15 cellular contexts compared by ENCODE assay signal in genomic region chr17:40510328-40510648, GRCh38. TPM values are rescaled to one million over a fixed set of nuclear protein-coding genes. Genes with fewer than 3 reads are reported as not detected.
DNase-seq lines count a peak whose midpoint lies in the region; ATAC-seq and TF ChIP-seq lines count a peak whose summit lies in the region.
"Had no signal": no experiment of that assay in that cellular context is flagged by ENCODE, and none has a peak within 500 bp of the region (broad histone marks: within the 10 kb centered on the region; RNA-seq: fewer than 3 reads in every experiment).

No MANE protein-coding gene starts in this region.

- DNase-seq in Caki2 (ENCODE audit: low read depth) (peak; percentile 87), NCI-H146 treated with DMSO at 0.1 percent for 48 hours (lab: John Stamatoyannopoulos, UW; ENCODE audit: unreplicated experiment) (peak; percentile 48), cardiac fibroblast (ENCODE audit: low read depth in 2 of 2) (peak; percentile 27 to 93), neuronal stem cell (ENCODE audit: low spot score) (no peak), MV-4-11 (lab: John Stamatoyannopoulos, UW) (no peak), A673 (ENCODE audit: low spot score) (no peak)
- DNase-seq: activated T-cell treated with anti-CD3 and anti-CD28 coated beads for 4 hours; CD4-positive, CD25-positive, alpha-beta regulatory T cell; NCI-H526; stimulated activated CD4-positive, alpha-beta T cell treated with anti-CD3 and anti-CD28 coated beads, Interleukin-2, amount 100 ng/mL, for 24 hours had no signal

- H3K27ac ChIP-seq in neuronal stem cell (replicated peaks; ENCODE audit: low read length) = no peak overlapping the region
- H3K27ac ChIP-seq in A673 (ENCODE audit: low read depth, low read length, poor library complexity, severe bottlenecking) = no peak overlapping the region

- no peak overlapping the region for H2AFZ ChIP-seq in neuronal stem cell (ENCODE audit: low read length)

- peak overlapping the region; percentile 64 for H2BK12ac ChIP-seq in neuronal stem cell (ENCODE audit: low read length)

- in situ Hi-C loops in Caki2 (cut with HindIII; ENCODE audit: low pct_unique_long_range_greater_than_20kb, low sequenced_read_pairs) = no loop called here

- TF ChIP-seq CTCF in cardiac fibroblast (IDR thresholded peaks at IDR 0.05; ENCODE audit: low read depth, low read length) (no peak), A673 (conservative IDR thresholded peaks at IDR 0.05; ENCODE audit: low read depth, low read length) (no peak)

- H2BK15ac ChIP-seq in neuronal stem cell (ENCODE audit: low read length) = no peak overlapping the region

- H4K91ac ChIP-seq in neuronal stem cell (ENCODE audit: low read depth, low read length, poor library complexity) = no peak overlapping the region

- H3K4me3 ChIP-seq in cardiac fibroblast (replicated peaks in 1 of 2; ENCODE audit: low read depth in 2 of 2, low read length in 2 of 2) (no peak overlapping the region), neuronal stem cell (ENCODE audit: low read length in 2 of 2) (no peak overlapping the region), A673 (ENCODE audit: low read depth, low read length, poor library complexity, severe bottlenecking) (no peak overlapping the region)

- H2BK5ac ChIP-seq in neuronal stem cell (ENCODE audit: low read length) = no peak overlapping the region

- H3K79me1 ChIP-seq in neuronal stem cell (ENCODE audit: low read depth, low read length) = no peaks in the 10 kb centered on the region

- no peak overlapping the region for H3K4me2 ChIP-seq in neuronal stem cell (ENCODE audit: insufficient read depth, low read length, poor library complexity, severe bottlenecking)

- no CpG with 5 or more reads among the region's 8 CpGs for WGBS in neuronal stem cell (ENCODE audit: extremely low coverage in 2 of 2, insufficient read length in 2 of 2, insufficient replicate concordance in 1 of 2), 2 donors

- no TSS peak for BruUV-seq in A673 (replicated peaks; lab: Mats Ljungman, UMichigan)

- H4K8ac ChIP-seq in neuronal stem cell (ENCODE audit: low read depth, low read length) = no peak overlapping the region

- H2AK5ac ChIP-seq in neuronal stem cell (ENCODE audit: low read depth, low read length) = peak overlapping the region; percentile 77

- H3K14ac ChIP-seq in neuronal stem cell (ENCODE audit: low read length) = peak overlapping the region; percentile 44

- peak overlapping the region; percentile 61 for H3K23ac ChIP-seq in neuronal stem cell (ENCODE audit: low read depth, low read length, poor library complexity)

- H3K9ac ChIP-seq in neuronal stem cell (ENCODE audit: low read depth, low read length, poor library complexity) = peak overlapping the region; percentile 44

- H3K18ac ChIP-seq in neuronal stem cell (ENCODE audit: low read length) = peak overlapping the region; percentile 91

- intact Hi-C loops in A673 (cut with micrococcal nuclease; ENCODE audit: unreplicated experiment) = no loop called here

- ATAC-seq in GM18520 (IDR thresholded peaks at IDR 0.05; ENCODE audit: unreplicated experiment) (no peak), HG03039 (IDR thresholded peaks at IDR 0.05; ENCODE audit: unreplicated experiment) (no peak)

- H3K4me1 ChIP-seq in neuronal stem cell (ENCODE audit: control insufficient read depth in 2 of 2, insufficient read depth in 1 of 2, low read depth in 1 of 2, low read length in 2 of 2) (peaks cover 2 to 7% of the 10 kb centered on the region in 2 donors), A673 (ENCODE audit: insufficient read depth, low read length, poor library complexity, severe bottlenecking) (no peaks in the 10 kb centered on the region)

- POLR2A ChIA-PET in A673 (lab: Charles Lee; ENCODE audit: low non-redundant PET) = no interaction called here

- H3K27me3 ChIP-seq in neuronal stem cell (ENCODE audit: control insufficient read depth in 3 of 3, insufficient read depth in 3 of 3, low read depth in 1 of 3, low read length in 3 of 3) = peaks cover 0 to 27% (median 0%) of the 10 kb centered on the region in 3 experiments
- H3K27me3 ChIP-seq in A673 (replicated peaks; ENCODE audit: insufficient read depth, low read depth, low read length, poor library complexity) = no peaks in the 10 kb centered on the region

- H3K4ac ChIP-seq in neuronal stem cell (ENCODE audit: low read length) = no peak overlapping the region

- CTCF ChIA-PET in A673 (lab: Charles Lee) = no interaction called here

- H3K36me3 ChIP-seq in neuronal stem cell (replicated peaks in 1 of 2; ENCODE audit: control insufficient read depth in 2 of 2, insufficient read depth in 2 of 2, low read length in 2 of 2) = no peaks in the 10 kb centered on the region
- H3K36me3 ChIP-seq in A673 (ENCODE audit: insufficient read depth, low read length, poor library complexity, severe bottlenecking) = no peaks in the 10 kb centered on the region

- no peak overlapping the region for H2BK120ac ChIP-seq in neuronal stem cell (ENCODE audit: low read depth, low read length)

- H3K9me3 ChIP-seq in neuronal stem cell (replicated peaks in 1 of 2; ENCODE audit: control insufficient read depth in 2 of 2, insufficient read depth in 1 of 2, low read depth in 1 of 2, low read length in 2 of 2) (no peaks in the 10 kb centered on the region), A673 (ENCODE audit: low read depth, low read length, poor library complexity, severe bottlenecking) (no peaks in the 10 kb centered on the region)

RNA-seq across cellular contexts. Expression of gene TNS4, which starts 8.9 kb away (rescaled TPM):
- not detected in 2 replicates for total RNA-seq in Caki2 (2014; rRNA removed; shearing (Covaris generic); ENCODE audit: low replicate concordance)
- not detected for polyA plus RNA-seq in neuronal stem cell (2013, experiment 1 of 2)
- not detected for polyA plus RNA-seq in neuronal stem cell (2013, experiment 2 of 2)
- not detected in 2 replicates for total RNA-seq in A673 (2021)
- total RNA-seq: glomerular endothelial cell, subcutaneous adipose tissue had no signal
- polyA plus RNA-seq: IgD-negative memory B cell had no signal

RNA-seq across cellular contexts. Expression of gene CCR7, which starts 55.0 kb away (rescaled TPM):
- total RNA-seq in Caki2 (2014; rRNA removed; shearing (Covaris generic); ENCODE audit: low replicate concordance) = not detected in 2 replicates
- 0.10 TPM for polyA plus RNA-seq in neuronal stem cell (2013, experiment 1 of 2)
- 0.06 TPM for polyA plus RNA-seq in neuronal stem cell (2013, experiment 2 of 2)
- total RNA-seq in A673 (2021) = 0.30 and 0.55 TPM in 2 replicates
- total RNA-seq: glomerular endothelial cell had no signal

Comparison
In these comparisons a context has a peak if more than half of its experiments do, and no peak if none do; other contexts are left out.
1. DNase-seq: peak in Caki2 (single experiment), NCI-H146 treated with DMSO at 0.1 percent for 48 hours (single experiment) and cardiac fibroblast (2 of 2); none in neuronal stem cell (single experiment), MV-4-11 (single experiment) and A673 (single experiment).